Comparison of ENCODE assay signal across 10 cellular contexts in the genomic region with DNA sequence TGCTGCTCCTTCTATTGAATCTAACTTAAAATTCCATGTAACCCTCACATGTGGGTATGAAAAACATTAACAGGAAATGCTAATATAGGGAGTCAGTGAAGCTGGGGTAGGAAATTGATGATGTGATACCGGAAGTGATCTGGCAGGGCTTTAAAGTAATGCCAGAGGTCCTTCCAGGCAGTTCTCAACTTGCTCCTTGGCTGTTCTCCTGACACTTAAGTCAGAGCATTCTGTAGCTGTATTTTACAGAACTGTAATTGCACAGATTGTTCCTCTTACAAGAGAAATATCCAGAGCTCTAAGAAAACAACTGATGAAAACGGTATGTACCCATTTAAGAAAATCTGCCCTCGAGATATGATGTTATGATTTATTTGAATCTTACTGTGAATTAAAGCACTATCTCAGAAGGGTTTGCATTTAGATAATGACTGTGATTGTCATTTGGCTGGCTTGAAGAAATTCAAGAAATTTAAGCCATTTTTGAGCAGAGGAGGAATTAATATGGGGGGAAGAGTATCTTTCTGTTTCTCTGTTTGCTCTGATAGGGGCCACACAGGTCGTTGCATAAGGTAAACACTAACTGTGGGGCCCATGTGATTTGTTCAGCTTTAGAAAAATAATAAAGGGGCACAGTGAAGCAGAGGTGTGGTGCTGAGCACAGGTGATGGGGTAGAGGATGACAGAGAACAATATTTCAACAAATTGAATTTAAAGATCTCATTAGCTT.
DNase-seq lines count a peak whose midpoint lies in the region; ATAC-seq and TF ChIP-seq lines count a peak whose summit lies in the region.
"Had no signal": no experiment of that assay in that cellular context is flagged by ENCODE, and none has a peak within 500 bp of the region (broad histone marks: within the 10 kb centered on the region; RNA-seq: fewer than 3 reads in every experiment).

No MANE protein-coding gene starts in this region.

- no peaks in the 10 kb centered on the region for H3K36me3 Mint-ChIP-seq in osteocyte (ENCODE audit: unreplicated experiment)

- no peaks in the 10 kb centered on the region for H3K27me3 Mint-ChIP-seq in osteocyte (ENCODE audit: unreplicated experiment)

- DNase-seq in ELR (ENCODE audit: low read depth) (peak; percentile 92), fibroblast of the aortic adventitia (ENCODE audit: low read depth) (peak; percentile 93), osteocyte (ENCODE audit: extremely low spot score, unreplicated experiment) (no peak), occipital lobe (lab: John Stamatoyannopoulos, UW) (no peak), NK-92 (lab: John Stamatoyannopoulos, UW; ENCODE audit: unreplicated experiment) (no peak)
- DNase-seq: PC-9 had no signal

- peaks cover 30% of the 10 kb centered on the region for H3K4me1 Mint-ChIP-seq in osteocyte (ENCODE audit: unreplicated experiment)

- H3K4me3 Mint-ChIP-seq in osteocyte (ENCODE audit: unreplicated experiment), result peak overlapping the region; percentile 69
- H3K4me3 Mint-ChIP-seq: dendritic cell treated with granulocyte-macrophage colony-stimulating factor and Interleukin-4, amounts not matched to agents 40 ng/mL and 50 ng/mL, for 4 days had no signal

- TF ChIP-seq CTCF in fibroblast of the aortic adventitia (IDR thresholded peaks at IDR 0.05; ENCODE audit: insufficient read depth, low read length), result no peak
- no peak for TF ChIP-seq CTCF in osteocyte (IDR thresholded peaks at IDR 0.05)

- ATAC-seq in SK-N-SH treated with all-trans-retinoic acid at 6 μM for 48 hours, result peak; percentile 87
- ATAC-seq in GM18498 (IDR thresholded peaks at IDR 0.05; ENCODE audit: unreplicated experiment), result no peak
- no peak for ATAC-seq in GM19395 (IDR thresholded peaks at IDR 0.05; ENCODE audit: unreplicated experiment)

- H3K27ac Mint-ChIP-seq in osteocyte (ENCODE audit: unreplicated experiment), result peak overlapping the region; percentile 92
- H3K27ac Mint-ChIP-seq: dendritic cell treated with granulocyte-macrophage colony-stimulating factor and Interleukin-4, amounts not matched to agents 40 ng/mL and 50 ng/mL, for 4 days had no signal

- H3K9me3 Mint-ChIP-seq in osteocyte (ENCODE audit: unreplicated experiment), result peaks cover 8% of the 10 kb centered on the region
- H3K9me3 Mint-ChIP-seq: dendritic cell treated with granulocyte-macrophage colony-stimulating factor and Interleukin-4, amounts not matched to agents 40 ng/mL and 50 ng/mL, for 4 days had no signal

- no peak overlapping the region for H3K4me3 ChIP-seq in fibroblast of the aortic adventitia (ENCODE audit: low read depth, low read length)
- H3K4me3 ChIP-seq: PC-9 had no signal

TF ChIP-seq in SK-N-SH treated with all-trans-retinoic acid at 6 μM for 48 hours, 23 proteins besides CTCF, POLR2A, EP300 and RAD21:
- TF ChIP-seq, protein P1, sequence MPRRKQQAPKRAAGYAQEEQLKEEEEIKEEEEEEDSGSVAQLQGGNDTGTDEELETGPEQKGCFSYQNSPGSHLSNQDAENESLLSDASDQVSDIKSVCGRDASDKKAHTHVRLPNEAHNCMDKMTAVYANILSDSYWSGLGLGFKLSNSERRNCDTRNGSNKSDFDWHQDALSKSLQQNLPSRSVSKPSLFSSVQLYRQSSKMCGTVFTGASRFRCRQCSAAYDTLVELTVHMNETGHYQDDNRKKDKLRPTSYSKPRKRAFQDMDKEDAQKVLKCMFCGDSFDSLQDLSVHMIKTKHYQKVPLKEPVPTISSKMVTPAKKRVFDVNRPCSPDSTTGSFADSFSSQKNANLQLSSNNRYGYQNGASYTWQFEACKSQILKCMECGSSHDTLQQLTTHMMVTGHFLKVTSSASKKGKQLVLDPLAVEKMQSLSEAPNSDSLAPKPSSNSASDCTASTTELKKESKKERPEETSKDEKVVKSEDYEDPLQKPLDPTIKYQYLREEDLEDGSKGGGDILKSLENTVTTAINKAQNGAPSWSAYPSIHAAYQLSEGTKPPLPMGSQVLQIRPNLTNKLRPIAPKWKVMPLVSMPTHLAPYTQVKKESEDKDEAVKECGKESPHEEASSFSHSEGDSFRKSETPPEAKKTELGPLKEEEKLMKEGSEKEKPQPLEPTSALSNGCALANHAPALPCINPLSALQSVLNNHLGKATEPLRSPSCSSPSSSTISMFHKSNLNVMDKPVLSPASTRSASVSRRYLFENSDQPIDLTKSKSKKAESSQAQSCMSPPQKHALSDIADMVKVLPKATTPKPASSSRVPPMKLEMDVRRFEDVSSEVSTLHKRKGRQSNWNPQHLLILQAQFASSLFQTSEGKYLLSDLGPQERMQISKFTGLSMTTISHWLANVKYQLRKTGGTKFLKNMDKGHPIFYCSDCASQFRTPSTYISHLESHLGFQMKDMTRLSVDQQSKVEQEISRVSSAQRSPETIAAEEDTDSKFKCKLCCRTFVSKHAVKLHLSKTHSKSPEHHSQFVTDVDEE (CRISPR knock-in tag; IDR thresholded peaks at IDR 0.05), result no peak
- TF ChIP-seq ZC3H10 (CRISPR knock-in tag; IDR thresholded peaks at IDR 0.05) (no peak), OSR1 (CRISPR knock-in tag; IDR thresholded peaks at IDR 0.05) (no peak), ZNF70 (CRISPR knock-in tag; IDR thresholded peaks at IDR 0.05) (no peak), ISL1 (CRISPR knock-in tag; IDR thresholded peaks at IDR 0.05) (no peak), TOX (CRISPR knock-in tag; IDR thresholded peaks at IDR 0.05; ENCODE audit: borderline replicate concordance) (no peak), RARB (CRISPR knock-in tag; IDR thresholded peaks at IDR 0.05) (no peak), PPARA (CRISPR knock-in tag; IDR thresholded peaks at IDR 0.05; ENCODE audit: borderline replicate concordance) (no peak), ZFP30 (CRISPR knock-in tag; IDR thresholded peaks at IDR 0.05) (no peak), SNAI2 (CRISPR knock-in tag; IDR thresholded peaks at IDR 0.05) (no peak), TCF4 (CRISPR knock-in tag; IDR thresholded peaks at IDR 0.05; ENCODE audit: borderline replicate concordance) (no peak), PATZ1 (CRISPR knock-in tag; IDR thresholded peaks at IDR 0.05; ENCODE audit: borderline replicate concordance) (no peak)
- TF ChIP-seq, protein P2, sequence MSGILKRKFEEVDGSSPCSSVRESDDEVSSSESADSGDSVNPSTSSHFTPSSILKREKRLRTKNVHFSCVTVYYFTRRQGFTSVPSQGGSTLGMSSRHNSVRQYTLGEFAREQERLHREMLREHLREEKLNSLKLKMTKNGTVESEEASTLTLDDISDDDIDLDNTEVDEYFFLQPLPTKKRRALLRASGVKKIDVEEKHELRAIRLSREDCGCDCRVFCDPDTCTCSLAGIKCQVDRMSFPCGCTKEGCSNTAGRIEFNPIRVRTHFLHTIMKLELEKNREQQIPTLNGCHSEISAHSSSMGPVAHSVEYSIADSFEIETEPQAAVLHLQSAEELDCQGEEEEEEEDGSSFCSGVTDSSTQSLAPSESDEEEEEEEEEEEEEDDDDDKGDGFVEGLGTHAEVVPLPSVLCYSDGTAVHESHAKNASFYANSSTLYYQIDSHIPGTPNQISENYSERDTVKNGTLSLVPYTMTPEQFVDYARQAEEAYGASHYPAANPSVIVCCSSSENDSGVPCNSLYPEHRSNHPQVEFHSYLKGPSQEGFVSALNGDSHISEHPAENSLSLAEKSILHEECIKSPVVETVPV (CRISPR knock-in tag; IDR thresholded peaks at IDR 0.05), result no peak

Comparison
In these comparisons a context has a peak if more than half of its experiments do, and no peak if none do; other contexts are left out.
1. DNase-seq: peak in ELR (single experiment) and fibroblast of the aortic adventitia (single experiment); none in osteocyte (single experiment), occipital lobe (single experiment) and NK-92 (single experiment).